ENCODE assay signal across 15 cellular contexts in genomic region chr16:55955845-55956244, GRCh38.
DNase-seq lines count a peak whose midpoint lies in the region; ATAC-seq lines count a peak whose summit lies in the region.
"Had no signal": no experiment of that assay in that cellular context is flagged by ENCODE, and none has a peak within 500 bp of the region (broad histone marks: within the 10 kb centered on the region; RNA-seq: fewer than 3 reads in every experiment).

No MANE protein-coding gene starts in this region.

- peak overlapping the region in 3 of 11 experiments; percentile 36 to 54 (median 44); a peak in 4 of 22 replicates for H3K27ac ChIP-seq in BLaER1 treated with 17β-estradiol and CSF1 and Interleukin-3, amounts not matched to agents 10 nM and 100 nM
- H3K27ac ChIP-seq: ascending aorta, coronary artery had no signal

- peaks cover 3 to 16% (median 9%) of the 10 kb centered on the region in 11 experiments; a peak in 14 of 22 replicates for H3K9me3 ChIP-seq in BLaER1 treated with 17β-estradiol and CSF1 and Interleukin-3, amounts not matched to agents 10 nM and 100 nM (replicated peaks in 1 of 11)
- H3K9me3 ChIP-seq in MG63: peaks cover 2% of the 10 kb centered on the region; the same call in 1 of the 2 replicates
- H3K9me3 ChIP-seq: ascending aorta had no signal

- H3K4me2 ChIP-seq in BLaER1 treated with 17β-estradiol and CSF1 and Interleukin-3, amounts not matched to agents 10 nM and 100 nM: peak overlapping the region in 8 of 11 experiments; percentile 29 to 67 (median 48); a peak in 17 of 22 replicates

- ATAC-seq in GM21717 (IDR thresholded peaks at IDR 0.05; ENCODE audit: unreplicated experiment): no peak
- ATAC-seq: activated CD8-positive, alpha-beta memory T cell treated with anti-CD3 and anti-CD28 coated beads, Interleukin-2, amount 10 ng/mL, durations not matched to agents 7 days and 5 days; left colon had no signal

- DNase-seq in NCI-H2107 (lab: John Stamatoyannopoulos, UW) (peak; percentile 50), globus pallidus (ENCODE audit: low spot score) (peak; percentile 81), posterior cingulate gyrus (peak in 6 of 10 donors; percentile 14 to 90 (median 42)), NK-92 (lab: John Stamatoyannopoulos, UW; ENCODE audit: unreplicated experiment) (no peak), MG63 (no peak), NAMALWA (ENCODE audit: low spot score) (no peak)
- DNase-seq: activated CD8-positive, alpha-beta memory T cell treated with anti-CD3 and anti-CD28 coated beads, Interleukin-2, amount 10 ng/mL, durations not matched to agents 7 days and 5 days; H9; naive B cell; stimulated activated CD4-positive, alpha-beta T cell treated with anti-CD3 and anti-CD28 coated beads, Interleukin-4, amount 100 ng/mL, for 1 hour had no signal

- peak overlapping the region in 1 of 11 experiments; percentile 53; a peak in 3 of 22 replicates for H3K9ac ChIP-seq in BLaER1 treated with 17β-estradiol and CSF1 and Interleukin-3, amounts not matched to agents 10 nM and 100 nM

- H3K36me3 ChIP-seq in BLaER1 treated with 17β-estradiol and CSF1 and Interleukin-3, amounts not matched to agents 10 nM and 100 nM: no peaks in the 10 kb centered on the region
- H3K36me3 ChIP-seq in MG63: no peaks in the 10 kb centered on the region
- H3K36me3 ChIP-seq: ascending aorta had no signal

- H3K4me1 ChIP-seq in BLaER1 treated with 17β-estradiol and CSF1 and Interleukin-3, amounts not matched to agents 10 nM and 100 nM: peaks cover 11 to 35% (median 26%) of the 10 kb centered on the region in 10 experiments
- H3K4me1 ChIP-seq: ascending aorta had no signal

- intact Hi-C loops in posterior cingulate gyrus (cut with DNase I): no loop called here

- H4K20me1 ChIP-seq in BLaER1 treated with 17β-estradiol and CSF1 and Interleukin-3, amounts not matched to agents 10 nM and 100 nM: no peaks in the 10 kb centered on the region

- no peaks in the 10 kb centered on the region; a peak in 1 of 22 replicates for H3K27me3 ChIP-seq in BLaER1 treated with 17β-estradiol and CSF1 and Interleukin-3, amounts not matched to agents 10 nM and 100 nM
- peaks cover 14% of the 10 kb centered on the region for H3K27me3 ChIP-seq in MG63
- H3K27me3 ChIP-seq: ascending aorta had no signal

- no peak overlapping the region for H3K4me3 ChIP-seq in BLaER1 treated with 17β-estradiol and CSF1 and Interleukin-3, amounts not matched to agents 10 nM and 100 nM
- H3K4me3 ChIP-seq in MG63: no peak overlapping the region
- H3K4me3 ChIP-seq: ascending aorta, coronary artery had no signal

Comparison
In these comparisons a context has a peak if more than half of its experiments do, and no peak if none do; other contexts are left out.
1. DNase-seq: peak in NCI-H2107 (single experiment), globus pallidus (single experiment) and posterior cingulate gyrus (6 of 10); none in NK-92 (single experiment), MG63 (single experiment) and NAMALWA (single experiment).